ENCODE assay signal across 1 cellular context in genomic region chr1:108117908-108118902, GRCh38.
A peak's percentile ranks its signal among the peaks of the same experiment; 100 is the strongest.
TF ChIP-seq lines count a peak whose summit lies in the region.

No MANE protein-coding gene starts in this region.

TF ChIP-seq in K562, 482 proteins besides CTCF, POLR2A, EP300 and RAD21 (continued from another document and continues in another):
- TF ChIP-seq ARID3B (CRISPR knock-in tag; IDR thresholded peaks at IDR 0.05; ENCODE audit: borderline replicate concordance) (no peak), YBX1 (IDR thresholded peaks at IDR 0.05) (no peak), E2F3 (CRISPR knock-in tag; IDR thresholded peaks at IDR 0.05) (no peak), DMBX1 (CRISPR knock-in tag; IDR thresholded peaks at IDR 0.05; ENCODE audit: borderline replicate concordance) (no peak), RBM25 (IDR thresholded peaks at IDR 0.05; ENCODE audit: low read depth, low read length, severe bottlenecking) (no peak), SRSF9 (IDR thresholded peaks at IDR 0.05; ENCODE audit: borderline replicate concordance, low read depth, low read length) (no peak), YY1 (IDR thresholded peaks at IDR 0.05; ENCODE audit: borderline replicate concordance in 1 of 3, control insufficient read depth in 1 of 3, extremely low read depth in 1 of 3, insufficient read depth in 3 of 3, insufficient read length in 1 of 3, insufficient replicate concordance in 2 of 3, low read depth in 1 of 3, low read length in 2 of 3) (peak in 1 of 3 experiments; percentile 80), ZKSCAN8 (CRISPR knock-in tag; IDR thresholded peaks at IDR 0.05) (no peak), MCM7 (IDR thresholded peaks at IDR 0.05) (no peak), FIP1L1 (IDR thresholded peaks at IDR 0.05; ENCODE audit: low read depth, low read length, poor library complexity, severe bottlenecking) (no peak), CCNT2 (IDR thresholded peaks at IDR 0.05; ENCODE audit: borderline replicate concordance, extremely low read depth, insufficient read length, low read depth, low read length) (no peak), ZNF449 (CRISPR knock-in tag; IDR thresholded peaks at IDR 0.05) (no peak), SMAD3 (CRISPR knock-in tag; conservative IDR thresholded peaks at IDR 0.05) (no peak), L3MBTL2 (IDR thresholded peaks at IDR 0.05) (no peak), THAP7 (CRISPR knock-in tag; IDR thresholded peaks at IDR 0.05) (no peak), FOXA3 (CRISPR knock-in tag; conservative IDR thresholded peaks at IDR 0.05 in 1 of 2, IDR thresholded peaks at IDR 0.05 in 1 of 2) (no peak), HMGN3 (IDR thresholded peaks at IDR 0.05; ENCODE audit: borderline replicate concordance, extremely low read depth, insufficient read length, low read depth, low read length) (peak; percentile 22), STAT5B (CRISPR knock-in tag; IDR thresholded peaks at IDR 0.05) (no peak), SMARCA4 (IDR thresholded peaks at IDR 0.05) (no peak), ZNF174 (CRISPR knock-in tag; IDR thresholded peaks at IDR 0.05) (no peak), ZEB2 (IDR thresholded peaks at IDR 0.05) (no peak), BHLHE40 (IDR thresholded peaks at IDR 0.05; ENCODE audit: low read length) (peak; percentile 78), ZC3H8 (IDR thresholded peaks at IDR 0.05) (no peak), BACH1 (tag; IDR thresholded peaks at IDR 0.05) (no peak), TEAD4 (IDR thresholded peaks at IDR 0.05; ENCODE audit: low read length) (no peak), TEAD4 (CRISPR knock-in tag; IDR thresholded peaks at IDR 0.05; ENCODE audit: borderline replicate concordance) (no peak), OTX1 (CRISPR knock-in tag; IDR thresholded peaks at IDR 0.05) (no peak), LEF1 (IDR thresholded peaks at IDR 0.05) (no peak), ZNF133 (CRISPR knock-in tag; IDR thresholded peaks at IDR 0.05) (no peak)
- TF ChIP-seq, protein P1, sequence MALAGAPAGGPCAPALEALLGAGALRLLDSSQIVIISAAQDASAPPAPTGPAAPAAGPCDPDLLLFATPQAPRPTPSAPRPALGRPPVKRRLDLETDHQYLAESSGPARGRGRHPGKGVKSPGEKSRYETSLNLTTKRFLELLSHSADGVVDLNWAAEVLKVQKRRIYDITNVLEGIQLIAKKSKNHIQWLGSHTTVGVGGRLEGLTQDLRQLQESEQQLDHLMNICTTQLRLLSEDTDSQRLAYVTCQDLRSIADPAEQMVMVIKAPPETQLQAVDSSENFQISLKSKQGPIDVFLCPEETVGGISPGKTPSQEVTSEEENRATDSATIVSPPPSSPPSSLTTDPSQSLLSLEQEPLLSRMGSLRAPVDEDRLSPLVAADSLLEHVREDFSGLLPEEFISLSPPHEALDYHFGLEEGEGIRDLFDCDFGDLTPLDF (CRISPR knock-in tag; IDR thresholded peaks at IDR 0.05): no peak
- TF ChIP-seq, protein P2, sequence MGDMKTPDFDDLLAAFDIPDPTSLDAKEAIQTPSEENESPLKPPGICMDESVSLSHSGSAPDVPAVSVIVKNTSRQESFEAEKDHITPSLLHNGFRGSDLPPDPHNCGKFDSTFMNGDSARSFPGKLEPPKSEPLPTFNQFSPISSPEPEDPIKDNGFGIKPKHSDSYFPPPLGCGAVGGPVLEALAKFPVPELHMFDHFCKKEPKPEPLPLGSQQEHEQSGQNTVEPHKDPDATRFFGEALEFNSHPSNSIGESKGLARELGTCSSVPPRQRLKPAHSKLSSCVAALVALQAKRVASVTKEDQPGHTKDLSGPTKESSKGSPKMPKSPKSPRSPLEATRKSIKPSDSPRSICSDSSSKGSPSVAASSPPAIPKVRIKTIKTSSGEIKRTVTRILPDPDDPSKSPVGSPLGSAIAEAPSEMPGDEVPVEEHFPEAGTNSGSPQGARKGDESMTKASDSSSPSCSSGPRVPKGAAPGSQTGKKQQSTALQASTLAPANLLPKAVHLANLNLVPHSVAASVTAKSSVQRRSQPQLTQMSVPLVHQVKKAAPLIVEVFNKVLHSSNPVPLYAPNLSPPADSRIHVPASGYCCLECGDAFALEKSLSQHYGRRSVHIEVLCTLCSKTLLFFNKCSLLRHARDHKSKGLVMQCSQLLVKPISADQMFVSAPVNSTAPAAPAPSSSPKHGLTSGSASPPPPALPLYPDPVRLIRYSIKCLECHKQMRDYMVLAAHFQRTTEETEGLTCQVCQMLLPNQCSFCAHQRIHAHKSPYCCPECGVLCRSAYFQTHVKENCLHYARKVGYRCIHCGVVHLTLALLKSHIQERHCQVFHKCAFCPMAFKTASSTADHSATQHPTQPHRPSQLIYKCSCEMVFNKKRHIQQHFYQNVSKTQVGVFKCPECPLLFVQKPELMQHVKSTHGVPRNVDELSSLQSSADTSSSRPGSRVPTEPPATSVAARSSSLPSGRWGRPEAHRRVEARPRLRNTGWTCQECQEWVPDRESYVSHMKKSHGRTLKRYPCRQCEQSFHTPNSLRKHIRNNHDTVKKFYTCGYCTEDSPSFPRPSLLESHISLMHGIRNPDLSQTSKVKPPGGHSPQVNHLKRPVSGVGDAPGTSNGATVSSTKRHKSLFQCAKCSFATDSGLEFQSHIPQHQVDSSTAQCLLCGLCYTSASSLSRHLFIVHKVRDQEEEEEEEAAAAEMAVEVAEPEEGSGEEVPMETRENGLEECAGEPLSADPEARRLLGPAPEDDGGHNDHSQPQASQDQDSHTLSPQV (IDR thresholded peaks at IDR 0.05): no peak
- TF ChIP-seq, protein P3, sequence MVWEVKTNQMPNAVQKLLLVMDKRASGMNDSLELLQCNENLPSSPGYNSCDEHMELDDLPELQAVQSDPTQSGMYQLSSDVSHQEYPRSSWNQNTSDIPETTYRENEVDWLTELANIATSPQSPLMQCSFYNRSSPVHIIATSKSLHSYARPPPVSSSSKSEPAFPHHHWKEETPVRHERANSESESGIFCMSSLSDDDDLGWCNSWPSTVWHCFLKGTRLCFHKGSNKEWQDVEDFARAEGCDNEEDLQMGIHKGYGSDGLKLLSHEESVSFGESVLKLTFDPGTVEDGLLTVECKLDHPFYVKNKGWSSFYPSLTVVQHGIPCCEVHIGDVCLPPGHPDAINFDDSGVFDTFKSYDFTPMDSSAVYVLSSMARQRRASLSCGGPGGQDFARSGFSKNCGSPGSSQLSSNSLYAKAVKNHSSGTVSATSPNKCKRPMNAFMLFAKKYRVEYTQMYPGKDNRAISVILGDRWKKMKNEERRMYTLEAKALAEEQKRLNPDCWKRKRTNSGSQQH (CRISPR knock-in tag; IDR thresholded peaks at IDR 0.05): no peak
- TF ChIP-seq, protein P4, sequence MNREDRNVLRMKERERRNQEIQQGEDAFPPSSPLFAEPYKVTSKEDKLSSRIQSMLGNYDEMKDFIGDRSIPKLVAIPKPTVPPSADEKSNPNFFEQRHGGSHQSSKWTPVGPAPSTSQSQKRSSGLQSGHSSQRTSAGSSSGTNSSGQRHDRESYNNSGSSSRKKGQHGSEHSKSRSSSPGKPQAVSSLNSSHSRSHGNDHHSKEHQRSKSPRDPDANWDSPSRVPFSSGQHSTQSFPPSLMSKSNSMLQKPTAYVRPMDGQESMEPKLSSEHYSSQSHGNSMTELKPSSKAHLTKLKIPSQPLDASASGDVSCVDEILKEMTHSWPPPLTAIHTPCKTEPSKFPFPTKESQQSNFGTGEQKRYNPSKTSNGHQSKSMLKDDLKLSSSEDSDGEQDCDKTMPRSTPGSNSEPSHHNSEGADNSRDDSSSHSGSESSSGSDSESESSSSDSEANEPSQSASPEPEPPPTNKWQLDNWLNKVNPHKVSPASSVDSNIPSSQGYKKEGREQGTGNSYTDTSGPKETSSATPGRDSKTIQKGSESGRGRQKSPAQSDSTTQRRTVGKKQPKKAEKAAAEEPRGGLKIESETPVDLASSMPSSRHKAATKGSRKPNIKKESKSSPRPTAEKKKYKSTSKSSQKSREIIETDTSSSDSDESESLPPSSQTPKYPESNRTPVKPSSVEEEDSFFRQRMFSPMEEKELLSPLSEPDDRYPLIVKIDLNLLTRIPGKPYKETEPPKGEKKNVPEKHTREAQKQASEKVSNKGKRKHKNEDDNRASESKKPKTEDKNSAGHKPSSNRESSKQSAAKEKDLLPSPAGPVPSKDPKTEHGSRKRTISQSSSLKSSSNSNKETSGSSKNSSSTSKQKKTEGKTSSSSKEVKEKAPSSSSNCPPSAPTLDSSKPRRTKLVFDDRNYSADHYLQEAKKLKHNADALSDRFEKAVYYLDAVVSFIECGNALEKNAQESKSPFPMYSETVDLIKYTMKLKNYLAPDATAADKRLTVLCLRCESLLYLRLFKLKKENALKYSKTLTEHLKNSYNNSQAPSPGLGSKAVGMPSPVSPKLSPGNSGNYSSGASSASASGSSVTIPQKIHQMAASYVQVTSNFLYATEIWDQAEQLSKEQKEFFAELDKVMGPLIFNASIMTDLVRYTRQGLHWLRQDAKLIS (CRISPR knock-in tag; IDR thresholded peaks at IDR 0.05): no peak
- TF ChIP-seq, protein P5, sequence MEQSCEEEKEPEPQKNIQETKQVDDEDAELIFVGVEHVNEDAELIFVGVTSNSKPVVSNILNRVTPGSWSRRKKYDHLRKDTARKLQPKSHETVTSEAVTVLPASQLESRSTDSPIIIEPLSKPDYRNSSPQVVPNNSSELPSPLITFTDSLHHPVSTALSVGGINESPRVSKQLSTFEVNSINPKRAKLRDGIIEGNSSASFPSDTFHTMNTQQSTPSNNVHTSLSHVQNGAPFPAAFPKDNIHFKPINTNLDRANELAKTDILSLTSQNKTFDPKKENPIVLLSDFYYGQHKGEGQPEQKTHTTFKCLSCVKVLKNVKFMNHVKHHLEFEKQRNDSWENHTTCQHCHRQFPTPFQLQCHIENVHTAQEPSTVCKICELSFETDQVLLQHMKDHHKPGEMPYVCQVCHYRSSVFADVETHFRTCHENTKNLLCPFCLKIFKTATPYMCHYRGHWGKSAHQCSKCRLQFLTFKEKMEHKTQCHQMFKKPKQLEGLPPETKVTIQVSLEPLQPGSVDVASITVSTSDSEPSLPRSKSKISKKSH (CRISPR knock-in tag; IDR thresholded peaks at IDR 0.05): no peak
- TF ChIP-seq, protein P6, sequence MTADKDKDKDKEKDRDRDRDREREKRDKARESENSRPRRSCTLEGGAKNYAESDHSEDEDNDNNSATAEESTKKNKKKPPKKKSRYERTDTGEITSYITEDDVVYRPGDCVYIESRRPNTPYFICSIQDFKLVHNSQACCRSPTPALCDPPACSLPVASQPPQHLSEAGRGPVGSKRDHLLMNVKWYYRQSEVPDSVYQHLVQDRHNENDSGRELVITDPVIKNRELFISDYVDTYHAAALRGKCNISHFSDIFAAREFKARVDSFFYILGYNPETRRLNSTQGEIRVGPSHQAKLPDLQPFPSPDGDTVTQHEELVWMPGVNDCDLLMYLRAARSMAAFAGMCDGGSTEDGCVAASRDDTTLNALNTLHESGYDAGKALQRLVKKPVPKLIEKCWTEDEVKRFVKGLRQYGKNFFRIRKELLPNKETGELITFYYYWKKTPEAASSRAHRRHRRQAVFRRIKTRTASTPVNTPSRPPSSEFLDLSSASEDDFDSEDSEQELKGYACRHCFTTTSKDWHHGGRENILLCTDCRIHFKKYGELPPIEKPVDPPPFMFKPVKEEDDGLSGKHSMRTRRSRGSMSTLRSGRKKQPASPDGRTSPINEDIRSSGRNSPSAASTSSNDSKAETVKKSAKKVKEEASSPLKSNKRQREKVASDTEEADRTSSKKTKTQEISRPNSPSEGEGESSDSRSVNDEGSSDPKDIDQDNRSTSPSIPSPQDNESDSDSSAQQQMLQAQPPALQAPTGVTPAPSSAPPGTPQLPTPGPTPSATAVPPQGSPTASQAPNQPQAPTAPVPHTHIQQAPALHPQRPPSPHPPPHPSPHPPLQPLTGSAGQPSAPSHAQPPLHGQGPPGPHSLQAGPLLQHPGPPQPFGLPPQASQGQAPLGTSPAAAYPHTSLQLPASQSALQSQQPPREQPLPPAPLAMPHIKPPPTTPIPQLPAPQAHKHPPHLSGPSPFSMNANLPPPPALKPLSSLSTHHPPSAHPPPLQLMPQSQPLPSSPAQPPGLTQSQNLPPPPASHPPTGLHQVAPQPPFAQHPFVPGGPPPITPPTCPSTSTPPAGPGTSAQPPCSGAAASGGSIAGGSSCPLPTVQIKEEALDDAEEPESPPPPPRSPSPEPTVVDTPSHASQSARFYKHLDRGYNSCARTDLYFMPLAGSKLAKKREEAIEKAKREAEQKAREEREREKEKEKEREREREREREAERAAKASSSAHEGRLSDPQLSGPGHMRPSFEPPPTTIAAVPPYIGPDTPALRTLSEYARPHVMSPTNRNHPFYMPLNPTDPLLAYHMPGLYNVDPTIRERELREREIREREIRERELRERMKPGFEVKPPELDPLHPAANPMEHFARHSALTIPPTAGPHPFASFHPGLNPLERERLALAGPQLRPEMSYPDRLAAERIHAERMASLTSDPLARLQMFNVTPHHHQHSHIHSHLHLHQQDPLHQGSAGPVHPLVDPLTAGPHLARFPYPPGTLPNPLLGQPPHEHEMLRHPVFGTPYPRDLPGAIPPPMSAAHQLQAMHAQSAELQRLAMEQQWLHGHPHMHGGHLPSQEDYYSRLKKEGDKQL (CRISPR knock-in tag; IDR thresholded peaks at IDR 0.05; ENCODE audit: borderline replicate concordance): no peak
- TF ChIP-seq, protein P7, sequence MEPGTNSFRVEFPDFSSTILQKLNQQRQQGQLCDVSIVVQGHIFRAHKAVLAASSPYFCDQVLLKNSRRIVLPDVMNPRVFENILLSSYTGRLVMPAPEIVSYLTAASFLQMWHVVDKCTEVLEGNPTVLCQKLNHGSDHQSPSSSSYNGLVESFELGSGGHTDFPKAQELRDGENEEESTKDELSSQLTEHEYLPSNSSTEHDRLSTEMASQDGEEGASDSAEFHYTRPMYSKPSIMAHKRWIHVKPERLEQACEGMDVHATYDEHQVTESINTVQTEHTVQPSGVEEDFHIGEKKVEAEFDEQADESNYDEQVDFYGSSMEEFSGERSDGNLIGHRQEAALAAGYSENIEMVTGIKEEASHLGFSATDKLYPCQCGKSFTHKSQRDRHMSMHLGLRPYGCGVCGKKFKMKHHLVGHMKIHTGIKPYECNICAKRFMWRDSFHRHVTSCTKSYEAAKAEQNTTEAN (CRISPR knock-in tag; IDR thresholded peaks at IDR 0.05): no peak
